ENCODE assay signal across 8 cellular contexts in genomic region chr2:227406177-227407031, GRCh38. TPM values are rescaled to one million over a fixed set of nuclear protein-coding genes. Genes with fewer than 3 reads are reported as not detected.
DNase-seq lines count a peak whose midpoint lies in the region; ATAC-seq and TF ChIP-seq lines count a peak whose summit lies in the region.

No MANE protein-coding gene starts in this region.

- no peaks in the 10 kb centered on the region for H3K36me3 Mint-ChIP-seq in brain

- no peak for TF ChIP-seq POLR2A in gastrocnemius medialis (IDR thresholded peaks at IDR 0.05)

- TF ChIP-seq CTCF in 22Rv1 (IDR thresholded peaks at IDR 0.05) (peak; percentile 82), GM10266 (IDR thresholded peaks at IDR 0.05; ENCODE audit: control insufficient read depth, insufficient read depth, low read depth, missing control alignments) (peak; percentile 83), brain (conservative IDR thresholded peaks at IDR 0.05) (peak; percentile 78 to 84), gastrocnemius medialis (IDR thresholded peaks at IDR 0.05 in 4 of 5, conservative IDR thresholded peaks at IDR 0.05 in 1 of 5) (peak in 4 of 5 experiments; percentile 13 to 59 (median 34))

- H3K4me3 Mint-ChIP-seq in brain: peak overlapping the region; percentile 8 to 64 (median 43)

- H3K4me3 ChIP-seq in gastrocnemius medialis: no peak overlapping the region

- H3K4me1 ChIP-seq in gastrocnemius medialis: peaks cover 7 to 13% of the 10 kb centered on the region in 2 donors

- H3K27me3 Mint-ChIP-seq in brain: no peaks in the 10 kb centered on the region

- H3K27ac Mint-ChIP-seq in brain: peak overlapping the region; percentile 84 to 93 (median 87)

- H3K27me3 ChIP-seq in gastrocnemius medialis: no peaks in the 10 kb centered on the region

- in situ Hi-C loops in gastrocnemius medialis (cut with MboI; ENCODE audit: low sequenced_read_pairs in 4 of 4): loop anchor here in 2 of 4 donors (5.0 to 10.0 kb wide), 2 partner anchors 358 to 361 kb away; no protein-coding TSS in a partner anchor

- DNase-seq in GM10266 (ENCODE audit: extremely low spot score): peak; percentile 51
- peak; percentile 30 for DNase-seq in NCI-H526 treated with DMSO at 0.1 percent for 48 hours (lab: John Stamatoyannopoulos, UW)
- DNase-seq in iPS DF 4.7 (ENCODE audit: extremely low read depth, low spot score): peak; percentile 71
- peak; percentile 10 to 30 for DNase-seq in gastrocnemius medialis

- H3K9me3 Mint-ChIP-seq in brain: peaks cover 0 to 2% (median 0%) of the 10 kb centered on the region in 5 experiments

- no peaks in the 10 kb centered on the region for H3K36me3 ChIP-seq in gastrocnemius medialis

- no peaks in the 10 kb centered on the region for H3K9me3 ChIP-seq in gastrocnemius medialis

- H3K27ac ChIP-seq in 22Rv1: peak overlapping the region; percentile 31
- H3K27ac ChIP-seq in gastrocnemius medialis: peak overlapping the region; percentile 6 to 44 (median 36)

- H3K4me1 Mint-ChIP-seq in brain: peaks cover 25% of the 10 kb centered on the region

- ATAC-seq in HG03432 (IDR thresholded peaks at IDR 0.05; ENCODE audit: unreplicated experiment): peak; percentile 54
- peak; percentile 63 to 67 for ATAC-seq in gastrocnemius medialis
- ATAC-seq in HG03159 (IDR thresholded peaks at IDR 0.05; ENCODE audit: unreplicated experiment): no peak

- intact Hi-C loops in gastrocnemius medialis (cut with DNase I; ENCODE audit: low total_unique reads): loop anchor here (1.0 to 2.0 kb wide), 2 partner anchors 66 to 360 kb away; partner anchors contain the start of gene AGFG1

RNA-seq across cellular contexts. Expression of gene SCYGR1, which starts 18.7 kb away (rescaled TPM):
- not detected for polyA plus RNA-seq in brain (ENCODE audit: insufficient read depth, low read depth, low replicate concordance)
- total RNA-seq in gastrocnemius medialis: not detected

RNA-seq across cellular contexts. Expression of gene TM4SF20, which starts 27.3 kb away (rescaled TPM):
- not detected for polyA plus RNA-seq in brain (ENCODE audit: insufficient read depth, low read depth, low replicate concordance)
- total RNA-seq in gastrocnemius medialis: not detected

Comparison
In these comparisons a context has a peak if more than half of its experiments do, and no peak if none do; other contexts are left out.
1. DNase-seq: peak in every context shown above with its lines; median percentile 71 in iPS DF 4.7; 51 in GM10266; 30 in NCI-H526 treated with DMSO at 0.1 percent for 48 hours; 20 in gastrocnemius medialis.